Comparison of ENCODE assay signal across 23 cellular contexts in the genomic region with DNA sequence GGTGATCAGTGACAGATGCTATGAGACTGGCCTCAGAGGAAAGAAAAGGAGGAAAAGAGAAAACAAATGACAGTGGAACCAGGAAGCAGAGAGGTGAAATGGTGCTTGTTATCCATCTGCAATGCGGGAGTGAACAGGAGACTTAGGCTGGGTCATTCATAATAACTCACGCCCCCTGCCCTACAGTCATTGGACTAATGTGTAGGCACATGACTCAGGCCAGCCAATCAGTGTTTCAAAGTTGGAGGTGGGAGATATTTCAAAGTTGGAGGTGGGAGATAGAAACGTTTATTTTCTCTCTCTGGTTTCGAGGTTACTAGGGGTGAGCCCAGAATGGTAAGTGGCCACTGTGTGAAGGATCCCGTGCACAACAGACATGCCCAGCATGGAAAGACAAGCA. TPM values are rescaled to one million over a fixed set of nuclear protein-coding genes. Genes with fewer than 3 reads are reported as not detected.
A peak's percentile ranks its signal among the peaks of the same experiment; 100 is the strongest.
DNase-seq lines count a peak whose midpoint lies in the region; TF ChIP-seq lines count a peak whose summit lies in the region.
"Had no signal": no experiment of that assay in that cellular context is flagged by ENCODE, and none has a peak within 500 bp of the region (broad histone marks: within the 10 kb centered on the region; RNA-seq: fewer than 3 reads in every experiment).

No MANE protein-coding gene starts in this region.

- H3K36me3 Mint-ChIP-seq in neural progenitor cell (no peaks in the 10 kb centered on the region), glutamatergic neuron (ENCODE audit: unreplicated experiment) (no peaks in the 10 kb centered on the region)
- H3K36me3 Mint-ChIP-seq: CD8-positive, alpha-beta memory T cell had no signal

- no peaks in the 10 kb centered on the region for H3K9me3 Mint-ChIP-seq in neural progenitor cell
- peaks cover 3% of the 10 kb centered on the region for H3K9me3 Mint-ChIP-seq in glutamatergic neuron (ENCODE audit: unreplicated experiment)
- H3K9me3 Mint-ChIP-seq: CD8-positive, alpha-beta memory T cell had no signal

- H3K27ac Mint-ChIP-seq in neural progenitor cell (no peak overlapping the region), glutamatergic neuron (ENCODE audit: unreplicated experiment) (no peak overlapping the region)

- no peaks in the 10 kb centered on the region for H3F3A ChIP-seq in neural progenitor cell (ENCODE audit: low read depth)

- peak; percentile 4 for DNase-seq in cardiac septum (ENCODE audit: low spot score)
- no peak for DNase-seq in left ventricle myocardium inferior
- DNase-seq in amniotic epithelial cell (ENCODE audit: low read depth) = peak; percentile 4
- DNase-seq in neural progenitor cell (ENCODE audit: low spot score) = no peak
- DNase-seq in glutamatergic neuron = no peak
- no peak for DNase-seq in amygdala (lab: John Stamatoyannopoulos, UW)
- DNase-seq in SKM-1 treated with dmso at 0.1 percent for 144 hours (lab: John Stamatoyannopoulos, UW; ENCODE audit: unreplicated experiment) = no peak
- DNase-seq: Calu3; CD8-positive, alpha-beta memory T cell; DMS153; MM.1S; NCI-H1092; NCI-H1436; NCI-H187 treated with DMSO at 0.1 percent for 48 hours; NCI-H2171; NCI-H524 treated with DMSO at 0.1 percent for 48 hours; NCI-H82; SIG-M5 had no signal

- no peaks in the 10 kb centered on the region for H4K20me1 ChIP-seq in neural progenitor cell (ENCODE audit: low read depth)

- intact Hi-C loops in cardiac septum (cut with DNase I) (no loop called here), left ventricle myocardium inferior (cut with micrococcal nuclease) (no loop called here)

- no peak overlapping the region for H3K9ac ChIP-seq in neural progenitor cell
- H3K9ac ChIP-seq: GM23248 had no signal

- H3K4me3 Mint-ChIP-seq in neural progenitor cell (no peak overlapping the region), glutamatergic neuron (ENCODE audit: unreplicated experiment) (no peak overlapping the region)
- H3K4me3 Mint-ChIP-seq: CD8-positive, alpha-beta memory T cell had no signal

- H3K9me3 ChIP-seq in left ventricle myocardium inferior (replicated peaks) (no peaks in the 10 kb centered on the region), neural progenitor cell (ENCODE audit: low read depth) (no peaks in the 10 kb centered on the region)

- H3K4me1 ChIP-seq in left ventricle myocardium inferior (peaks cover 13% of the 10 kb centered on the region), neural progenitor cell (peaks cover 7% of the 10 kb centered on the region)

- H3K27me3 ChIP-seq in left ventricle myocardium inferior (ENCODE audit: low read depth) (peaks cover 16% of the 10 kb centered on the region), neural progenitor cell (no peaks in the 10 kb centered on the region)

- peaks cover 12% of the 10 kb centered on the region for H3K4me1 Mint-ChIP-seq in neural progenitor cell
- no peaks in the 10 kb centered on the region for H3K4me1 Mint-ChIP-seq in glutamatergic neuron (ENCODE audit: low read depth, unreplicated experiment)

- H3K4me2 ChIP-seq in neural progenitor cell = no peak overlapping the region

- H3K4me3 ChIP-seq in left ventricle myocardium inferior (no peak overlapping the region), neural progenitor cell (no peak overlapping the region)
- H3K4me3 ChIP-seq: GM23248 had no signal

- TF ChIP-seq CTCF in left ventricle myocardium inferior (IDR thresholded peaks at IDR 0.05; ENCODE audit: borderline replicate concordance) (no peak), neural progenitor cell (IDR thresholded peaks at IDR 0.05) (no peak), glutamatergic neuron (IDR thresholded peaks at IDR 0.05; ENCODE audit: partially characterized antibody, unreplicated experiment) (no peak)

- no peaks in the 10 kb centered on the region for H3K36me3 ChIP-seq in left ventricle myocardium inferior
- no peaks in the 10 kb centered on the region for H3K36me3 ChIP-seq in neural progenitor cell

- peak overlapping the region; percentile 1 for H2AFZ ChIP-seq in neural progenitor cell (replicated peaks)
- H2AFZ ChIP-seq: GM23248 had no signal

- H3K79me2 ChIP-seq in neural progenitor cell (ENCODE audit: low read depth) = no peaks in the 10 kb centered on the region

- H3K27me3 Mint-ChIP-seq in neural progenitor cell (ENCODE audit: insufficient read depth, low read depth) (peaks cover 11% of the 10 kb centered on the region), glutamatergic neuron (ENCODE audit: unreplicated experiment) (peaks cover 2% of the 10 kb centered on the region)

- H3K27ac ChIP-seq in left ventricle myocardium inferior (replicated peaks) (no peak overlapping the region), neural progenitor cell (no peak overlapping the region)
- H3K27ac ChIP-seq: C4-2B, GM23248 had no signal

RNA-seq across cellular contexts. Expression of a gene that starts 30.3 kb away (rescaled TPM):
- not detected for total RNA-seq in cardiac septum
- not detected for total RNA-seq in left ventricle myocardium inferior
- total RNA-seq in neural progenitor cell (ENCODE audit: low replicate concordance) = not detected in 2 replicates
- not detected for total RNA-seq in glutamatergic neuron (ENCODE audit: unreplicated experiment)
- total RNA-seq: A172; Calu3; CD8-positive, alpha-beta memory T cell; G401; GM23248; LHCN-M2 had no signal

RNA-seq across cellular contexts. Expression of a gene that starts 33.3 kb away (rescaled TPM):
- not detected for total RNA-seq in cardiac septum
- total RNA-seq in left ventricle myocardium inferior = not detected
- total RNA-seq in neural progenitor cell (ENCODE audit: low replicate concordance) = not detected in 2 replicates
- not detected for total RNA-seq in glutamatergic neuron (ENCODE audit: unreplicated experiment)
- total RNA-seq: A172; Calu3; CD8-positive, alpha-beta memory T cell; G401; GM23248; LHCN-M2 had no signal

Comparison
In these comparisons a context has a peak if more than half of its experiments do, and no peak if none do; other contexts are left out.
1. DNase-seq: peak in cardiac septum (single experiment) and amniotic epithelial cell (single experiment); none in left ventricle myocardium inferior (single experiment), neural progenitor cell (single experiment), glutamatergic neuron (single experiment), amygdala (0 of 56) and SKM-1 treated with dmso at 0.1 percent for 144 hours (single experiment).